28 cellular contexts compared by ENCODE assay signal in the genomic region with DNA sequence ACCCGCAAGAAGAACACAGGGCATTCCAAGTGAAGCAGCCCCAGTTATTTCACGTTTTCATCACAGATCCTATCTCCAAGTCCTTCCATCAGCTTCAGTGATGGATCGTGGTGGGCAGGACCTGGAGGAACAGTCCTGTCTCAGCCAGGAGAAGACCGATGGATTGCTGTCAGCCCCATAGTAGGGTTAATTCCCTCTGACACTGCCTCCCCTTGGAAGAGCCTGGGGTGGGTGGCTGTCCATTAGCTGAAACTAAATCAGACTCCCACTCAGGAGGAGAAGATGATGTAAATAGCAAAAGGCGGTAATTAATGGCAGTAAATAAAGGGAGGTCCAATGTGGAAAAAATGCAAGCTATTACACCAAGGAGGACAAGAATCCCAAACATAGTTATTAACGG.
DNase-seq lines count a peak whose midpoint lies in the region; ATAC-seq and TF ChIP-seq lines count a peak whose summit lies in the region.
"Had no signal": no experiment of that assay in that cellular context is flagged by ENCODE, and none has a peak within 500 bp of the region (broad histone marks: within the 10 kb centered on the region; RNA-seq: fewer than 3 reads in every experiment).

No MANE protein-coding gene starts in this region.

- H3K4me1 ChIP-seq in BLaER1 (peaks cover 14% of the 10 kb centered on the region), esophagus squamous epithelium (peaks cover 7 to 28% (median 12%) of the 10 kb centered on the region in 3 donors), mesenchymal stem cell (ENCODE audit: control insufficient read depth, insufficient read depth, low read depth, low read length) (peaks cover 21% of the 10 kb centered on the region), subcutaneous abdominal adipose tissue (ENCODE audit: control insufficient read depth in 5 of 5, insufficient read depth in 5 of 5, low read length in 5 of 5) (peaks cover 3 to 47% (median 35%) of the 10 kb centered on the region in 5 donors)
- H3K4me1 ChIP-seq: A549, BE2C had no signal

- H2BK15ac ChIP-seq in mesenchymal stem cell (ENCODE audit: low read depth, poor library complexity, severe bottlenecking): no peak overlapping the region

- no peak overlapping the region for H2AFZ ChIP-seq in mesenchymal stem cell (ENCODE audit: low read depth, low read length)

- H3K27me3 ChIP-seq in BLaER1 (no peaks in the 10 kb centered on the region), esophagus squamous epithelium (no peaks in the 10 kb centered on the region), mesenchymal stem cell (ENCODE audit: control insufficient read depth in 1 of 2, insufficient read depth in 1 of 2, low read length in 2 of 2) (no peaks in the 10 kb centered on the region), subcutaneous abdominal adipose tissue (ENCODE audit: control insufficient read depth in 5 of 5, insufficient read depth in 4 of 5, low read length in 5 of 5) (no peaks in the 10 kb centered on the region)
- H3K27me3 ChIP-seq: BE2C had no signal

- H2BK5ac ChIP-seq in mesenchymal stem cell (ENCODE audit: low read depth, low read length, poor library complexity, severe bottlenecking): no peak overlapping the region

- no peak overlapping the region for H2AK5ac ChIP-seq in mesenchymal stem cell (ENCODE audit: low read length, severe bottlenecking)

- no peak overlapping the region for H2BK120ac ChIP-seq in mesenchymal stem cell (ENCODE audit: low read depth, low read length)

- no peak overlapping the region for H3K4ac ChIP-seq in mesenchymal stem cell (ENCODE audit: low read depth in 1 of 2, low read length in 2 of 2)

- H3K4me3 ChIP-seq in BLaER1: no peak overlapping the region
- H3K4me3 ChIP-seq in esophagus squamous epithelium: no peak overlapping the region
- H3K4me3 ChIP-seq in mesenchymal stem cell (ENCODE audit: insufficient read depth in 1 of 2, low read depth in 1 of 2, low read length in 2 of 2): peak overlapping the region in 1 of 2 experiments; percentile 55
- H3K4me3 ChIP-seq in subcutaneous abdominal adipose tissue (ENCODE audit: low read depth in 1 of 5, low read length in 5 of 5): peak overlapping the region in 3 of 5 donors; percentile 7 to 49 (median 12)
- H3K4me3 ChIP-seq: A549 had no signal

- H3K36me3 ChIP-seq in BLaER1 (no peaks in the 10 kb centered on the region), esophagus squamous epithelium (no peaks in the 10 kb centered on the region), mesenchymal stem cell (ENCODE audit: control insufficient read depth in 1 of 2, insufficient read depth in 2 of 2, low read depth in 1 of 2, low read length in 2 of 2) (no peaks in the 10 kb centered on the region), subcutaneous abdominal adipose tissue (ENCODE audit: control insufficient read depth in 5 of 5, insufficient read depth in 5 of 5, low read length in 5 of 5) (no peaks in the 10 kb centered on the region)
- H3K36me3 ChIP-seq: BE2C, WERI-Rb-1 had no signal

- DNase-seq in esophagus squamous epithelium (lab: John Stamatoyannopoulos, UW): no peak
- DNase-seq in mesenchymal stem cell: no peak
- no peak for DNase-seq in activated gamma-delta T cell (lab: John Stamatoyannopoulos, UW)
- DNase-seq in stimulated activated CD4-positive, alpha-beta T cell treated with anti-CD3 and anti-CD28 coated beads, Interleukin-2, amount 100 ng/mL, for 24 hours: no peak
- DNase-seq: activated CD4-positive, alpha-beta T cell treated with anti-CD3 and anti-CD28 coated beads for 48 hours; activated effector memory CD4-positive, alpha-beta T cell treated with anti-CD3 and anti-CD28 coated beads, Interleukin-2, amount 50 U/mL, for 16 hours; activated T-cell treated with anti-CD3 and anti-CD28 coated beads, Interleukin-2, amount 50 U/mL, for 1 hour; BE2C; effector CD8-positive, alpha-beta T cell; hippocampal formation; Kasumi-1; midbrain; naive thymus-derived CD8-positive, alpha-beta T cell; NCI-H1694 treated with DMSO at 0.1 percent for 48 hours; NCI-H2171; NCI-H510A treated with DMSO at 0.1 percent for 48 hours; PC-3; stimulated activated CD4-positive, alpha-beta T cell treated with anti-CD3 and anti-CD28 coated beads, Interleukin-12 subunit alpha, Interleukin-12 subunit beta, amount 100 ng/mL, for 4 hours; stimulated activated CD4-positive, alpha-beta T cell treated with anti-CD3 and anti-CD28 coated beads, Interleukin-4, amount 100 ng/mL, for 24 hours; T-helper 9 cell had no signal

- intact Hi-C loops in esophagus squamous epithelium (cut with DNase I): loop anchor here (10.0 kb wide), 1 partner anchor 164 kb away; no protein-coding TSS in a partner anchor

- no peak overlapping the region for H2BK12ac ChIP-seq in mesenchymal stem cell (ENCODE audit: low read length in 2 of 2)

- H4K8ac ChIP-seq in mesenchymal stem cell (ENCODE audit: low read length): no peak overlapping the region

- peak overlapping the region; percentile 46; the same call in 1 of the 2 replicates for H3K4me2 ChIP-seq in BLaER1
- no peak overlapping the region for H3K4me2 ChIP-seq in mesenchymal stem cell (ENCODE audit: low read length, poor library complexity, severe bottlenecking)
- H3K4me2 ChIP-seq: A549 had no signal

- TF ChIP-seq POLR2A in esophagus squamous epithelium (IDR thresholded peaks at IDR 0.05): no peak

- no peak overlapping the region for H3K9ac ChIP-seq in BLaER1
- H3K9ac ChIP-seq in mesenchymal stem cell (ENCODE audit: low read length): peak overlapping the region; percentile 70
- H3K9ac ChIP-seq in subcutaneous abdominal adipose tissue (ENCODE audit: low read length in 5 of 5): peak overlapping the region in 1 of 5 donors; percentile 42

- H3K14ac ChIP-seq in mesenchymal stem cell (ENCODE audit: low read length in 2 of 2): no peak overlapping the region

- H3K27ac ChIP-seq in BLaER1 (no peak overlapping the region), esophagus squamous epithelium (peak overlapping the region in 3 of 4 donors; percentile 12 to 66 (median 49)), mesenchymal stem cell (ENCODE audit: low read length, poor library complexity, severe bottlenecking) (peak overlapping the region; percentile 31), subcutaneous abdominal adipose tissue (ENCODE audit: low read depth, low read length) (peak overlapping the region; percentile 28)
- H3K27ac ChIP-seq: A549, epithelial cell of prostate, WERI-Rb-1 had no signal

- no peak overlapping the region for H3K23ac ChIP-seq in mesenchymal stem cell (ENCODE audit: low read length in 2 of 2)

- H4K20me1 ChIP-seq in BLaER1: no peaks in the 10 kb centered on the region

- TF ChIP-seq CTCF in esophagus squamous epithelium (IDR thresholded peaks at IDR 0.05): no peak

- H3K9me3 ChIP-seq in BLaER1 (no peaks in the 10 kb centered on the region), esophagus squamous epithelium (no peaks in the 10 kb centered on the region), mesenchymal stem cell (ENCODE audit: control insufficient read depth, low read length) (no peaks in the 10 kb centered on the region), subcutaneous abdominal adipose tissue (ENCODE audit: control insufficient read depth in 5 of 5, low read length in 5 of 5) (no peaks in the 10 kb centered on the region)
- H3K9me3 ChIP-seq: A549, BE2C had no signal

- no peaks in the 10 kb centered on the region for H3K79me1 ChIP-seq in mesenchymal stem cell (replicated peaks; ENCODE audit: low read length, poor library complexity, severe bottlenecking)

- 88 to 89% methylated on average over 5 to 6 of the region's 6 CpGs for WGBS in esophagus squamous epithelium, 2 donors
- 87% methylated on average over 5 of the region's 6 CpGs for WGBS in mesenchymal stem cell

- no peak overlapping the region for H4K91ac ChIP-seq in mesenchymal stem cell (ENCODE audit: low read length)

- ATAC-seq in HG03039 (IDR thresholded peaks at IDR 0.05; ENCODE audit: unreplicated experiment) (no peak), SK-N-SH treated with all-trans-retinoic acid at 6 μM for 48 hours (no peak)
- ATAC-seq: A549; left lobe of liver; naive thymus-derived CD8-positive, alpha-beta T cell; PC-3 had no signal

- H3K18ac ChIP-seq in mesenchymal stem cell (ENCODE audit: low read depth in 1 of 2, low read length in 2 of 2): no peak overlapping the region

TF ChIP-seq in SK-N-SH treated with all-trans-retinoic acid at 6 μM for 48 hours, 23 proteins besides CTCF, POLR2A, EP300 and RAD21 (continues in another document):
- TF ChIP-seq ZFP3 (CRISPR knock-in tag; IDR thresholded peaks at IDR 0.05): no peak
- no peak for TF ChIP-seq CSRNP3 (CRISPR knock-in tag; IDR thresholded peaks at IDR 0.05)
- TF ChIP-seq ZNF8 (CRISPR knock-in tag; IDR thresholded peaks at IDR 0.05): no peak
- TF ChIP-seq ARNTL (CRISPR knock-in tag; IDR thresholded peaks at IDR 0.05; ENCODE audit: borderline replicate concordance, low read depth): no peak
- no peak for TF ChIP-seq TOX (CRISPR knock-in tag; IDR thresholded peaks at IDR 0.05; ENCODE audit: borderline replicate concordance)
- TF ChIP-seq ZNF565 (CRISPR knock-in tag; conservative IDR thresholded peaks at IDR 0.05; ENCODE audit: low read depth): no peak
- no peak for TF ChIP-seq TCF4 (CRISPR knock-in tag; IDR thresholded peaks at IDR 0.05; ENCODE audit: borderline replicate concordance)

Comparison
In these comparisons a context has a peak if more than half of its experiments do, and no peak if none do; other contexts are left out.
1. H3K4me3 ChIP-seq: peak in subcutaneous abdominal adipose tissue (3 of 5); none in BLaER1 (single experiment) and esophagus squamous epithelium (0 of 4).